Comparison of ENCODE assay signal across 16 cellular contexts in genomic region chr16:71255721-71256120, GRCh38. TPM values are rescaled to one million over a fixed set of nuclear protein-coding genes. Genes with fewer than 3 reads are reported as not detected.
A peak's percentile ranks its signal among the peaks of the same experiment; 100 is the strongest.
DNase-seq lines count a peak whose midpoint lies in the region; ATAC-seq, FAIRE-seq and TF ChIP-seq lines count a peak whose summit lies in the region.
"Had no signal": no experiment of that assay in that cellular context is flagged by ENCODE, and none has a peak within 500 bp of the region (broad histone marks: within the 10 kb centered on the region; RNA-seq: fewer than 3 reads in every experiment).

No MANE protein-coding gene starts in this region.

- POLR2A ChIA-PET in H1 (lab: Charles Lee; ENCODE audit: partially characterized antibody), result interaction anchor here (0.7 to 0.8 kb wide), 2 partner anchors 32 to 84 kb away, joined by 3 read pairs; no protein-coding TSS in a partner anchor

- CTCF ChIA-PET in H1 (lab: Charles Lee; ENCODE audit: partially characterized antibody), result interaction anchor here (1.1 kb wide), 1 partner anchor 8 kb away, joined by 5 read pairs; no protein-coding TSS in a partner anchor

- H4K20me1 ChIP-seq in H1 (replicated peaks in 1 of 2; ENCODE audit: control insufficient read depth in 1 of 2, insufficient read depth in 2 of 2, low read length in 2 of 2), result no peaks in the 10 kb centered on the region

- H3K4me3 ChIP-seq in H1 (ENCODE audit: extremely low read depth in 1 of 4, insufficient read depth in 2 of 4, low read depth in 3 of 4, low read length in 4 of 4), result no peak overlapping the region
- H3K4me3 ChIP-seq: gastroesophageal sphincter, MG63 had no signal

- H2BK12ac ChIP-seq in H1 (ENCODE audit: low read depth, low read length), result no peak overlapping the region; the same call in 1 of the 2 replicates

- no peak overlapping the region for H3K23ac ChIP-seq in H1 (ENCODE audit: insufficient read length)

- H3K36me3 ChIP-seq in H1 (ENCODE audit: control insufficient read depth in 2 of 4, insufficient read depth in 4 of 4, low read length in 3 of 4), result no peaks in the 10 kb centered on the region
- H3K36me3 ChIP-seq: gastroesophageal sphincter, MG63 had no signal

- TF ChIP-seq EP300 in H1 (IDR thresholded peaks at IDR 0.05; ENCODE audit: borderline replicate concordance in 1 of 2, low read depth in 2 of 2, low read length in 2 of 2), result no peak

- no peak overlapping the region for H3K27ac Mint-ChIP-seq in neural crest cell (ENCODE audit: unreplicated experiment)
- H3K27ac Mint-ChIP-seq in osteocyte (ENCODE audit: unreplicated experiment), result no peak overlapping the region

- no peak overlapping the region for H3K27ac ChIP-seq in H1 (ENCODE audit: low read depth, low read length)
- H3K27ac ChIP-seq: gastroesophageal sphincter had no signal

- H2BK120ac ChIP-seq in H1 (replicated peaks; ENCODE audit: low read depth, low read length), result no peak overlapping the region

- H3K4me2 ChIP-seq in H1 (ENCODE audit: insufficient read depth in 1 of 2, low read depth in 2 of 2, low read length in 2 of 2), result 0 out of 4 replicates have a peak overlapping the region, but pooled peaks of 1 of the 2 experiments have one; percentile 24

- H3K9ac ChIP-seq in H1 (replicated peaks in 1 of 4; ENCODE audit: extremely low read depth in 1 of 4, low read depth in 3 of 4, low read length in 3 of 4), result no peak overlapping the region

- no peak overlapping the region for H2BK5ac ChIP-seq in H1 (ENCODE audit: low read depth, low read length)

- no peak overlapping the region for H2AK5ac ChIP-seq in H1 (ENCODE audit: low read depth, low read length)

- 0 out of 2 replicates have a peak overlapping the region, but pooled peaks have one; percentile 63 for H2BK15ac ChIP-seq in H1 (ENCODE audit: low read length)

- ATAC-seq in omental fat pad (ENCODE audit: low FRiP score), result no peak
- ATAC-seq in HG03039 (IDR thresholded peaks at IDR 0.05; ENCODE audit: unreplicated experiment), result no peak
- ATAC-seq: gastroesophageal sphincter, right cardiac atrium had no signal

- peak overlapping the region; percentile 2; the same call in 1 of the 2 replicates for H2AFZ ChIP-seq in H1 (ENCODE audit: low read length)

- H3K36me3 Mint-ChIP-seq in neural crest cell (ENCODE audit: low read depth) (no peaks in the 10 kb centered on the region), osteocyte (ENCODE audit: unreplicated experiment) (no peaks in the 10 kb centered on the region)

- no peaks in the 10 kb centered on the region for H3K79me2 ChIP-seq in H1 (ENCODE audit: control insufficient read depth in 1 of 2, insufficient read depth in 2 of 2, low read length in 2 of 2)

- peak overlapping the region; percentile 14 for H3K4me3 Mint-ChIP-seq in neural crest cell
- no peak overlapping the region for H3K4me3 Mint-ChIP-seq in osteocyte (ENCODE audit: unreplicated experiment)

- H3K4me1 ChIP-seq in H1 (replicated peaks in 1 of 4; ENCODE audit: control insufficient read depth in 3 of 4, insufficient read depth in 4 of 4, low read length in 3 of 4), result peaks cover 0 to 15% (median 5%) of the 10 kb centered on the region in 4 experiments; a peak in 3 of 7 replicates
- H3K4me1 ChIP-seq: gastroesophageal sphincter had no signal

- H3K23me2 ChIP-seq in H1 (ENCODE audit: low read depth, low read length), result no peaks in the 10 kb centered on the region; the same call in 1 of the 2 replicates

- H3K9me3 Mint-ChIP-seq in neural crest cell (no peaks in the 10 kb centered on the region), osteocyte (ENCODE audit: unreplicated experiment) (no peaks in the 10 kb centered on the region)

- H3K14ac ChIP-seq in H1 (ENCODE audit: insufficient read length), result no peak overlapping the region

- no peak for TF ChIP-seq POLR2A in H1 (IDR thresholded peaks at IDR 0.05; ENCODE audit: control extremely low read depth in 1 of 2, low read depth in 2 of 2, low read length in 2 of 2)

- no peaks in the 10 kb centered on the region for H3K79me1 ChIP-seq in H1 (ENCODE audit: low read depth, low read length)

- H2BK20ac ChIP-seq in H1 (ENCODE audit: low read length), result 0 out of 2 replicates have a peak overlapping the region, but pooled peaks have one; percentile 17

- no peak overlapping the region; the same call in 1 of the 2 replicates for H4K8ac ChIP-seq in H1 (ENCODE audit: extremely low read depth, insufficient read depth, low read length)

- no peaks in the 10 kb centered on the region for H3K27me3 ChIP-seq in H1 (replicated peaks in 1 of 4; ENCODE audit: control insufficient read depth in 3 of 4, extremely low read depth in 1 of 4, insufficient read depth in 3 of 4, low read length in 3 of 4)
- H3K27me3 ChIP-seq: gastroesophageal sphincter, MG63 had no signal

- FAIRE-seq in H1 (lab: Jason Lieb, UNC), result no peak

- DNase-seq in Ammon's horn (ENCODE audit: low spot score), result peak; percentile 79
- peak; percentile 68 for DNase-seq in LHCN-M2 (ENCODE audit: low read depth)
- DNase-seq in H1 (ENCODE audit: low read depth in 1 of 2, low spot score in 2 of 2), result no peak
- peak; percentile 22 for DNase-seq in neural crest cell (ENCODE audit: low read depth, low spot score)
- no peak for DNase-seq in omental fat pad (ENCODE audit: low spot score)
- DNase-seq in osteocyte (ENCODE audit: extremely low spot score, unreplicated experiment), result no peak
- DNase-seq in NCI-H345 (lab: John Stamatoyannopoulos, UW), result no peak
- DNase-seq: activated CD4-positive, alpha-beta T cell treated with anti-CD3 and anti-CD28 coated beads, Interleukin-2, amount 50 U/mL, for 1 hour; activated T-cell treated with anti-CD3 and anti-CD28 coated beads, Interleukin-2, amount 50 U/mL, for 48 hours; islet precursor cell; MG63; right cardiac atrium; stimulated activated CD4-positive, alpha-beta T cell treated with anti-CD3 and anti-CD28 coated beads, Interleukin-4, amount 100 ng/mL, for 1 hour; trophoblast cell had no signal

- no peak for TF ChIP-seq RAD21 in H1 (IDR thresholded peaks at IDR 0.05 in 1 of 2, conservative IDR thresholded peaks at IDR 0.05 in 1 of 2; ENCODE audit: low read depth in 2 of 2, low read length in 2 of 2)

- no peak overlapping the region for H4K5ac ChIP-seq in H1 (ENCODE audit: insufficient read length, low read depth, low read length)

- H3K27me3 Mint-ChIP-seq in neural crest cell (ENCODE audit: low read depth), result peaks cover 23% of the 10 kb centered on the region
- peaks cover 16% of the 10 kb centered on the region for H3K27me3 Mint-ChIP-seq in osteocyte (ENCODE audit: unreplicated experiment)

- H3K18ac ChIP-seq in H1 (ENCODE audit: extremely low read depth, low read length), result no peak overlapping the region

- no peak overlapping the region for H3K56ac ChIP-seq in H1 (replicated peaks; ENCODE audit: insufficient read length, low read depth, low read length)

- no peak overlapping the region for H3K4ac ChIP-seq in H1 (replicated peaks; ENCODE audit: insufficient read length, low read depth, low read length)

- WGBS in H1 (ENCODE audit: extremely low coverage in 1 of 2, insufficient coverage in 1 of 2, insufficient read length in 1 of 2, insufficient replicate concordance in 2 of 2, low coverage in 1 of 2, low lambda C conversion rate in 2 of 2, missing lambda C conversion rate in 1 of 2), 2 experiments, result 86% methylated on average over 6 of the region's 6 CpGs; no CpG with 5 or more reads in 1 of the 2 experiments

- H3K4me1 Mint-ChIP-seq in neural crest cell, result peaks cover 25% of the 10 kb centered on the region
- no peaks in the 10 kb centered on the region for H3K4me1 Mint-ChIP-seq in osteocyte (ENCODE audit: unreplicated experiment)

- H4K91ac ChIP-seq in H1 (replicated peaks; ENCODE audit: insufficient read length, low read length), result peak overlapping the region; percentile 26

- H3K9me3 ChIP-seq in H1 (ENCODE audit: insufficient read depth in 2 of 2, low read depth in 1 of 2, low read length in 1 of 2), result no peaks in the 10 kb centered on the region
- H3K9me3 ChIP-seq: gastroesophageal sphincter, MG63 had no signal

- TF ChIP-seq CTCF in H1 (IDR thresholded peaks at IDR 0.05; ENCODE audit: control extremely low read depth in 1 of 3, insufficient read depth in 1 of 3, low read depth in 1 of 3, low read length in 3 of 3) (no peak), neural crest cell (conservative IDR thresholded peaks at IDR 0.05) (no peak), omental fat pad (IDR thresholded peaks at IDR 0.05) (no peak), osteocyte (IDR thresholded peaks at IDR 0.05) (no peak)

TF ChIP-seq in H1, 55 proteins besides CTCF, POLR2A, EP300 and RAD21:
- no peak for TF ChIP-seq ASH2L (IDR thresholded peaks at IDR 0.05; ENCODE audit: low read length)
- TF ChIP-seq CBX8 (IDR thresholded peaks at IDR 0.05; ENCODE audit: borderline replicate concordance, low read depth, low read length), result no peak

RNA-seq across cellular contexts. Expression of gene HYDIN, which starts 25.2 kb away (rescaled TPM):
- under 0.01 TPM in 1 of 2 replicates, not detected in the other for total RNA-seq in LHCN-M2 (2014; rRNA removed)
- 0.10 TPM for polyA plus RNA-seq in LHCN-M2 (2012)
- 1.8 and 2.1 TPM in 2 replicates for total RNA-seq in H1 (2021; fragmentation: NEBNext Ultra II Directional; extraction: Animal tissue kit (Norgen Biotek cat#: 25700))
- polyA plus RNA-seq in H1 (2011; rRNA removed), result 1.1 and 1.3 TPM in 2 replicates
- 1.5 TPM for polyA plus RNA-seq in H1 (2011; cell fraction: cytosol; rRNA removed)
- polyA plus RNA-seq in H1 (2011; cell fraction: nucleus; rRNA removed), result 1.9 TPM
- polyA plus RNA-seq in H1 (2012, experiment 1 of 2), result 1.0 to 1.3 TPM (median 1.2 TPM) in 4 replicates
- polyA plus RNA-seq in H1 (2012, experiment 2 of 2), result 0.10 TPM
- polyA plus RNA-seq in H1 (2013, experiment 1 of 2), result 0.95 TPM
- 0.88 TPM for polyA plus RNA-seq in H1 (2013, experiment 2 of 2)
- polyA minus RNA-seq in H1 (2011; rRNA and poly(A)+ RNA removed), result 3.3 and 5.1 TPM in 2 replicates
- polyA minus RNA-seq in H1 (2011; cell fraction: cytosol; rRNA and poly(A)+ RNA removed), result 1.2 TPM
- 7.5 TPM for polyA minus RNA-seq in H1 (2011; cell fraction: nucleus; rRNA and poly(A)+ RNA removed)
- total RNA-seq in neural crest cell, result 7.5 and 7.8 TPM in 2 replicates
- 1 to 10 TPM in 3 of 4 donors, under 1 TPM in 1; 0.72 to 4.3 (median 1.2) TPM for total RNA-seq in omental fat pad
- not detected in 2 replicates for total RNA-seq in osteocyte

RNA-seq across cellular contexts. Expression of gene CMTR2, which starts 33.5 kb away (rescaled TPM):
- total RNA-seq in LHCN-M2 (2014; rRNA removed), result 40.9 and 42.8 TPM in 2 replicates
- polyA plus RNA-seq in LHCN-M2 (2012), result 6.6 TPM
- 11.4 and 12.8 TPM in 2 replicates for total RNA-seq in H1 (2021; fragmentation: NEBNext Ultra II Directional; extraction: Animal tissue kit (Norgen Biotek cat#: 25700))
- polyA plus RNA-seq in H1 (2011; rRNA removed), result 5.7 and 8.5 TPM in 2 replicates
- 9.0 TPM for polyA plus RNA-seq in H1 (2011; cell fraction: cytosol; rRNA removed)
- polyA plus RNA-seq in H1 (2011; cell fraction: nucleus; rRNA removed), result 4.2 TPM
- 4.4 to 9.4 TPM (median 7.3 TPM) in 4 replicates for polyA plus RNA-seq in H1 (2012, experiment 1 of 2)
- 1.9 TPM for polyA plus RNA-seq in H1 (2012, experiment 2 of 2)
- 8.9 TPM for polyA plus RNA-seq in H1 (2013, experiment 1 of 2)
- 7.7 TPM for polyA plus RNA-seq in H1 (2013, experiment 2 of 2)
- 11.4 and 14.5 TPM in 2 replicates for polyA minus RNA-seq in H1 (2011; rRNA and poly(A)+ RNA removed)
- polyA minus RNA-seq in H1 (2011; cell fraction: cytosol; rRNA and poly(A)+ RNA removed), result 7.3 TPM
- 13.6 TPM for polyA minus RNA-seq in H1 (2011; cell fraction: nucleus; rRNA and poly(A)+ RNA removed)
- 19.1 and 20.5 TPM in 2 replicates for total RNA-seq in neural crest cell
- total RNA-seq in omental fat pad, result 10 to 100 TPM; 16.9 to 29.5 (median 21.5) TPM
- total RNA-seq in osteocyte, result 19.1 and 22.8 TPM in 2 replicates

Comparison
In these comparisons a context has a peak if more than half of its experiments do, and no peak if none do; other contexts are left out.
1. DNase-seq: peak in Ammon's horn (single experiment), LHCN-M2 (single experiment) and neural crest cell (single experiment); none in H1 (0 of 2), omental fat pad (single experiment), osteocyte (single experiment) and NCI-H345 (single experiment).